Comparison of ENCODE assay signal across 16 cellular contexts in genomic region chr14:22493143-22493542, GRCh38.
DNase-seq lines count a peak whose midpoint lies in the region; ATAC-seq and TF ChIP-seq lines count a peak whose summit lies in the region.
"Had no signal": no experiment of that assay in that cellular context is flagged by ENCODE, and none has a peak within 500 bp of the region (broad histone marks: within the 10 kb centered on the region; RNA-seq: fewer than 3 reads in every experiment).

No MANE protein-coding gene starts in this region.

- no peak for TF ChIP-seq POLR2A in heart left ventricle (IDR thresholded peaks at IDR 0.05)

- peaks cover 5% of the 10 kb centered on the region for H3K36me3 Mint-ChIP-seq in T-helper 17 cell (ENCODE audit: low read depth)
- peaks cover 51% of the 10 kb centered on the region for H3K36me3 Mint-ChIP-seq in effector memory CD8-positive, alpha-beta T cell (ENCODE audit: insufficient read depth)

- H3K9me3 Mint-ChIP-seq in effector memory CD8-positive, alpha-beta T cell: no peaks in the 10 kb centered on the region

- 88% methylated on average over 7 of the region's 7 CpGs for WGBS in right cardiac atrium
- 83 to 91% (median 89%) methylated on average over 7 of the region's 7 CpGs for WGBS in heart left ventricle, 4 donors

- H3K27ac Mint-ChIP-seq in T-helper 17 cell: peak overlapping the region; percentile 100
- H3K27ac Mint-ChIP-seq in effector memory CD8-positive, alpha-beta T cell: peak overlapping the region; percentile 83 to 87

- H3K4me3 ChIP-seq in right cardiac atrium (ENCODE audit: low read length): no peak overlapping the region
- peak overlapping the region in 1 of 12 donors; percentile 17 for H3K4me3 ChIP-seq in heart left ventricle
- no peak overlapping the region for H3K4me3 ChIP-seq in upper lobe of right lung
- H3K4me3 ChIP-seq: suprapubic skin had no signal

- H3K36me3 ChIP-seq in heart left ventricle: no peaks in the 10 kb centered on the region
- H3K36me3 ChIP-seq in upper lobe of right lung: no peaks in the 10 kb centered on the region
- H3K36me3 ChIP-seq: heart right ventricle, suprapubic skin had no signal

- DNase-seq in right cardiac atrium (no peak), heart left ventricle (no peak), T-helper 17 cell (no peak), NOMO-1 treated with dmso at 0.1 percent for 144 hours (lab: John Stamatoyannopoulos, UW; ENCODE audit: unreplicated experiment) (no peak), epidermal melanocyte (ENCODE audit: insufficient read length, low spot score) (no peak), upper lobe of right lung (no peak)
- no peak for DNase-seq in effector memory CD8-positive, alpha-beta T cell
- DNase-seq: activated gamma-delta T cell treated with Interleukin-2 at 50 U/mL for 16 hours, DMS 273 treated with DMSO at 0.1 percent for 48 hours, H7, heart right ventricle, mesendoderm, NCI-H1436 treated with DMSO at 0.1 percent for 48 hours, NCI-H2227 treated with DMSO at 0.1 percent for 48 hours, T-helper 9 cell had no signal

- TF ChIP-seq CTCF in heart left ventricle (IDR thresholded peaks at IDR 0.05) (no peak), upper lobe of right lung (IDR thresholded peaks at IDR 0.05) (no peak)

- peaks cover 16% of the 10 kb centered on the region for H3K4me1 ChIP-seq in right cardiac atrium (ENCODE audit: control insufficient read depth, insufficient read depth, low read length)
- peaks cover 0 to 64% (median 17%) of the 10 kb centered on the region in 12 donors for H3K4me1 ChIP-seq in heart left ventricle
- no peaks in the 10 kb centered on the region for H3K4me1 ChIP-seq in upper lobe of right lung

- no peaks in the 10 kb centered on the region for H3K27me3 Mint-ChIP-seq in T-helper 17 cell
- no peaks in the 10 kb centered on the region for H3K27me3 Mint-ChIP-seq in effector memory CD8-positive, alpha-beta T cell

- H3K27me3 ChIP-seq in right cardiac atrium (ENCODE audit: control insufficient read depth, insufficient read depth): no peaks in the 10 kb centered on the region
- peaks cover 0 to 3% (median 0%) of the 10 kb centered on the region in 9 donors for H3K27me3 ChIP-seq in heart left ventricle
- H3K27me3 ChIP-seq in upper lobe of right lung: no peaks in the 10 kb centered on the region
- H3K27me3 ChIP-seq: suprapubic skin had no signal

- no peaks in the 10 kb centered on the region for H3K9me3 ChIP-seq in right cardiac atrium (ENCODE audit: control insufficient read depth, low read length)
- no peaks in the 10 kb centered on the region for H3K9me3 ChIP-seq in heart left ventricle
- H3K9me3 ChIP-seq in T-helper 17 cell (ENCODE audit: control insufficient read depth, low read length, poor library complexity, severe bottlenecking): no peaks in the 10 kb centered on the region
- no peaks in the 10 kb centered on the region for H3K9me3 ChIP-seq in upper lobe of right lung
- H3K9me3 ChIP-seq: heart right ventricle, suprapubic skin had no signal

- intact Hi-C loops in right cardiac atrium (cut with DNase I) (no loop called here), heart left ventricle (cut with DNase I) (loop anchor here in 1 of 10 donors (10.0 kb wide), 1 partner anchor 52 kb away; no protein-coding TSS in a partner anchor), upper lobe of right lung (cut with DNase I) (no loop called here)

- no peak for ATAC-seq in right cardiac atrium
- no peak for ATAC-seq in heart left ventricle
- ATAC-seq in T-helper 17 cell: no peak
- peak; percentile 16 for ATAC-seq in effector memory CD8-positive, alpha-beta T cell (replicated peaks)
- no peak for ATAC-seq in upper lobe of right lung

- H3K4me3 Mint-ChIP-seq in T-helper 17 cell: peak overlapping the region; percentile 87
- H3K4me3 Mint-ChIP-seq in effector memory CD8-positive, alpha-beta T cell: peak overlapping the region; percentile 79 to 80

- H3K27ac ChIP-seq in right cardiac atrium (ENCODE audit: low read length) (peak overlapping the region; percentile 90), heart left ventricle (peak overlapping the region in 6 of 12 donors; percentile 30 to 71 (median 52)), upper lobe of right lung (no peak overlapping the region)

- peaks cover 14% of the 10 kb centered on the region for H3K4me1 Mint-ChIP-seq in T-helper 17 cell
- peaks cover 0 to 13% of the 10 kb centered on the region in 2 donors for H3K4me1 Mint-ChIP-seq in effector memory CD8-positive, alpha-beta T cell (ENCODE audit: low read depth in 2 of 2)
